In the genomic region with DNA sequence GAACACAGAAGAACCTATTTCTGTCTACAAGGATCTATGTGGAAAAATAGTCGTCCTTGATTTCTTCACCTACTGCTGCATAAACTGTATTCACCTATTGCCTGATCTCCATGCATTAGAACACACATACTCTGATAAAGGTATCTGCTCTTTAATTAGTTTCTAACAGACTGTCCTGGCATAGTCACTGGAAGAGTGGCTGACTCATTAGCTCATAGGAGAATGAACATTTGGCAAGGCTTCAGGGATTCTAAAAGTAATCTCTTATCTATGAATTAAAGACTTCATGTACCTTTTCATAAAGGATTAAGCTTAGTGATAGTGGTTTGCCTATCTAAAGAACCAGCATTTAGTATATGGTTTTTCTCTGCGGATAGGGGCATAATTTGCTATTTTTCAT, we compare ENCODE assay signal across 1 cellular context.
TF ChIP-seq lines count a peak whose summit lies in the region.

No MANE protein-coding gene starts in this region.

TF ChIP-seq in SK-N-SH treated with all-trans-retinoic acid at 6 μM for 48 hours, 23 proteins besides CTCF, POLR2A, EP300 and RAD21 (continued from another document):
- TF ChIP-seq, protein P1, sequence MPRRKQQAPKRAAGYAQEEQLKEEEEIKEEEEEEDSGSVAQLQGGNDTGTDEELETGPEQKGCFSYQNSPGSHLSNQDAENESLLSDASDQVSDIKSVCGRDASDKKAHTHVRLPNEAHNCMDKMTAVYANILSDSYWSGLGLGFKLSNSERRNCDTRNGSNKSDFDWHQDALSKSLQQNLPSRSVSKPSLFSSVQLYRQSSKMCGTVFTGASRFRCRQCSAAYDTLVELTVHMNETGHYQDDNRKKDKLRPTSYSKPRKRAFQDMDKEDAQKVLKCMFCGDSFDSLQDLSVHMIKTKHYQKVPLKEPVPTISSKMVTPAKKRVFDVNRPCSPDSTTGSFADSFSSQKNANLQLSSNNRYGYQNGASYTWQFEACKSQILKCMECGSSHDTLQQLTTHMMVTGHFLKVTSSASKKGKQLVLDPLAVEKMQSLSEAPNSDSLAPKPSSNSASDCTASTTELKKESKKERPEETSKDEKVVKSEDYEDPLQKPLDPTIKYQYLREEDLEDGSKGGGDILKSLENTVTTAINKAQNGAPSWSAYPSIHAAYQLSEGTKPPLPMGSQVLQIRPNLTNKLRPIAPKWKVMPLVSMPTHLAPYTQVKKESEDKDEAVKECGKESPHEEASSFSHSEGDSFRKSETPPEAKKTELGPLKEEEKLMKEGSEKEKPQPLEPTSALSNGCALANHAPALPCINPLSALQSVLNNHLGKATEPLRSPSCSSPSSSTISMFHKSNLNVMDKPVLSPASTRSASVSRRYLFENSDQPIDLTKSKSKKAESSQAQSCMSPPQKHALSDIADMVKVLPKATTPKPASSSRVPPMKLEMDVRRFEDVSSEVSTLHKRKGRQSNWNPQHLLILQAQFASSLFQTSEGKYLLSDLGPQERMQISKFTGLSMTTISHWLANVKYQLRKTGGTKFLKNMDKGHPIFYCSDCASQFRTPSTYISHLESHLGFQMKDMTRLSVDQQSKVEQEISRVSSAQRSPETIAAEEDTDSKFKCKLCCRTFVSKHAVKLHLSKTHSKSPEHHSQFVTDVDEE (CRISPR knock-in tag; IDR thresholded peaks at IDR 0.05) = no peak
